9 cellular contexts compared by ENCODE assay signal in genomic region chr12:2248901-2249381, GRCh38.
DNase-seq lines count a peak whose midpoint lies in the region; ATAC-seq and TF ChIP-seq lines count a peak whose summit lies in the region.
"Had no signal": no experiment of that assay in that cellular context is flagged by ENCODE, and none has a peak within 500 bp of the region (broad histone marks: within the 10 kb centered on the region; RNA-seq: fewer than 3 reads in every experiment).

No MANE protein-coding gene starts in this region.

- H3K9me3 ChIP-seq in T-helper 17 cell (ENCODE audit: control insufficient read depth, low read length, poor library complexity, severe bottlenecking): no peaks in the 10 kb centered on the region

- peak in 2 of 3 donors; percentile 18 to 26 for ATAC-seq in natural killer cell
- no peak for ATAC-seq in natural killer cell treated with Interleukin-12 subunit alpha and Interleukin-12 subunit beta and Interleukin-15 and Interleukin-18, amount 100 ng/mL, for 72 hours
- ATAC-seq in HG03354 (IDR thresholded peaks at IDR 0.05; ENCODE audit: poor library complexity, severe bottlenecking, unreplicated experiment): peak; percentile 94
- ATAC-seq in T-helper 17 cell: peak; percentile 57

- DNase-seq in natural killer cell (no peak), T-helper 17 cell (no peak)
- no peak for DNase-seq in natural killer cell treated with Interleukin-12 subunit alpha and Interleukin-12 subunit beta and Interleukin-15 and Interleukin-18, amount 100 ng/mL, for 72 hours (ENCODE audit: low spot score)
- DNase-seq in activated effector memory CD4-positive, alpha-beta T cell treated with anti-CD3 and anti-CD28 coated beads, Interleukin-2, amount 50 U/mL, for 16 hours: no peak
- no peak for DNase-seq in activated effector memory CD4-positive, alpha-beta T cell treated with Interleukin-2 at 50 U/mL for 16 hours
- DNase-seq in activated CD4-positive, alpha-beta T cell treated with anti-CD3 and anti-CD28 coated beads for 1 hour: no peak
- no peak for DNase-seq in stimulated activated naive CD4-positive, alpha-beta T cell treated with Interleukin-2 at 50 U/mL for 16 hours (lab: John Stamatoyannopoulos, UW)
- DNase-seq: T-cell had no signal

- no peak for TF ChIP-seq CTCF in natural killer cell (IDR thresholded peaks at IDR 0.05)

- H3K9me3 Mint-ChIP-seq in natural killer cell: no peaks in the 10 kb centered on the region
- H3K9me3 Mint-ChIP-seq in natural killer cell treated with Interleukin-12 subunit alpha and Interleukin-12 subunit beta and Interleukin-15 and Interleukin-18, amount 100 ng/mL, for 72 hours: no peaks in the 10 kb centered on the region
- H3K9me3 Mint-ChIP-seq: T-cell had no signal

- H3K4me1 Mint-ChIP-seq in natural killer cell: no peaks in the 10 kb centered on the region
- H3K4me1 Mint-ChIP-seq in natural killer cell treated with Interleukin-12 subunit alpha and Interleukin-12 subunit beta and Interleukin-15 and Interleukin-18, amount 100 ng/mL, for 72 hours (ENCODE audit: low read depth in 2 of 2): no peaks in the 10 kb centered on the region
- H3K4me1 Mint-ChIP-seq in T-helper 17 cell: no peaks in the 10 kb centered on the region
- H3K4me1 Mint-ChIP-seq: T-cell had no signal

- H3K27me3 Mint-ChIP-seq in natural killer cell (ENCODE audit: low read depth in 2 of 2): peaks cover 5 to 11% of the 10 kb centered on the region in 2 donors
- peaks cover 0 to 10% of the 10 kb centered on the region in 2 donors for H3K27me3 Mint-ChIP-seq in natural killer cell treated with Interleukin-12 subunit alpha and Interleukin-12 subunit beta and Interleukin-15 and Interleukin-18, amount 100 ng/mL, for 72 hours
- H3K27me3 Mint-ChIP-seq in T-helper 17 cell: peaks cover 41% of the 10 kb centered on the region

- H3K36me3 Mint-ChIP-seq in natural killer cell (no peaks in the 10 kb centered on the region), T-helper 17 cell (ENCODE audit: low read depth) (peaks cover 4% of the 10 kb centered on the region)
- H3K36me3 Mint-ChIP-seq in natural killer cell treated with Interleukin-12 subunit alpha and Interleukin-12 subunit beta and Interleukin-15 and Interleukin-18, amount 100 ng/mL, for 72 hours: no peaks in the 10 kb centered on the region
- H3K36me3 Mint-ChIP-seq: T-cell had no signal

- H3K4me3 Mint-ChIP-seq in natural killer cell: no peak overlapping the region
- H3K4me3 Mint-ChIP-seq in natural killer cell treated with Interleukin-12 subunit alpha and Interleukin-12 subunit beta and Interleukin-15 and Interleukin-18, amount 100 ng/mL, for 72 hours: no peak overlapping the region
- no peak overlapping the region for H3K4me3 Mint-ChIP-seq in T-helper 17 cell
- H3K4me3 Mint-ChIP-seq: T-cell had no signal

- intact Hi-C loops in natural killer cell (cut with micrococcal nuclease): no loop called here

- no peak overlapping the region for H3K27ac Mint-ChIP-seq in natural killer cell
- no peak overlapping the region for H3K27ac Mint-ChIP-seq in natural killer cell treated with Interleukin-12 subunit alpha and Interleukin-12 subunit beta and Interleukin-15 and Interleukin-18, amount 100 ng/mL, for 72 hours
- H3K27ac Mint-ChIP-seq in T-helper 17 cell: no peak overlapping the region
- H3K27ac Mint-ChIP-seq: T-cell had no signal

Comparison
In these comparisons a context has a peak if more than half of its experiments do, and no peak if none do; other contexts are left out.
1. ATAC-seq: peak in natural killer cell (2 of 3), HG03354 (single experiment) and T-helper 17 cell (single experiment); none in natural killer cell treated with Interleukin-12 subunit alpha and Interleukin-12 subunit beta and Interleukin-15 and Interleukin-18, amount 100 ng/mL, for 72 hours (0 of 2).